ENCODE assay signal across 42 cellular contexts in the genomic region with DNA sequence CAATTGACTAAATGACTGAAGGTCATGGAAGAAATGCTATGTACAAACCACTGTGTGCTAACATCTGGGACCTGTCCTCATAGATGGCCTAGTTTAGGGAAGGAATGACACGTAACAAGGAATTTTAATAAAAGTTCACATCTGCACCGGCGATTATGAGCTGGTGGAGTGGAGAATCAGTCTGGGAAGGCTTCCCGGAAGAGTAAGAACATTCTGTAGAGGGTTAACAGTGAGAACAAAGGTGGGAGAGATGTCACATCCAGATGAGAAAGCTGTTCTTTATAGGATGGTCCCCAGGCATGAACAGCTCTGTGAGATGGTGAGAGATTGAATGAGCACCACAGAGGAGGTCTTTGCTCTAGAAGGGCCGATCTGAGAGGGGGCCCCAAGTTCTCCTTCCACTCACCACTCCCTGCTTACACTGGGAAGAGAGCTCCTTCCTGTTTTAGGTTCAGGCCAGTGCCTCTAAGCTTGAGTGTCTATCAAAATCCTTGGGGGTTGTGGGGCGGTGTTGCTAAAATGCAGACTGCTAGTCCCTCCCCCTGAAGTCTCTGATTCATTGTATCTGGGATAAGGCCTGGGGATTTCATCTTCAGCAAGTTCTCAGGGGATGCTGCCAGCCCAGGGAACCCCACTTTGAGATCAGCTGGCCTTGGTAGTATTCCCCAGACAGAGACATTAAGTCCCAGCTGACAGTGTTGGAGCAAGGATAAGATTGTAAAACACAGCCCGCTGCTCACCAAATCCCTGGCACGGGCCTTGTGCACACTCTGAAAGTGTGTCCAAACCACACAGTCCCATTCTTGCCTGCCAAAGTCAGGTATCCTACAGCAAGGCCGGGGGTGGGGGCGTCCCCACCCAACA.
"Had no signal": no experiment of that assay in that cellular context is flagged by ENCODE, and none has a peak within 500 bp of the region (broad histone marks: within the 10 kb centered on the region; RNA-seq: fewer than 3 reads in every experiment).

No MANE protein-coding gene starts in this region.

- ATAC-seq: activated CD4-positive, alpha-beta T cell treated with anti-CD3 and anti-CD28 coated beads for 36 hours; activated CD4-positive, CD25-positive, alpha-beta regulatory T cell treated with anti-CD3 and anti-CD28 coated beads, Interleukin-2, amount 50 U/mL, for 24 hours; activated CD8-positive, alpha-beta memory T cell treated with anti-CD3 and anti-CD28 coated beads, Interleukin-2, amount 10 ng/mL, durations not matched to agents 7 days and 5 days; activated CD8-positive, alpha-beta T cell treated with anti-CD3 and anti-CD28 coated beads, Interleukin-2, amount 10 ng/mL, durations not matched to agents 7 days and 5 days; activated naive CD4-positive, alpha-beta T cell treated with anti-CD3 and anti-CD28 coated beads, Interleukin-2, amount 50 U/mL, for 72 hours; activated T-cell treated with anti-CD3 and anti-CD28 coated beads, Interleukin-2, amount 50 U/mL, for 4 hours; activated T-cell treated with anti-CD3 and anti-CD28 coated beads, Interleukin-2, amount 50 U/mL, for 72 hours; activated T-helper 17 cell treated with anti-CD3 and anti-CD28 coated beads, Interleukin-2, amount 50 U/mL, for 72 hours; body of pancreas; WTC11 had no signal

- FAIRE-seq: astrocyte, bronchial epithelial cell had no signal

- H3K27ac ChIP-seq: adrenal gland, body of pancreas, brain microvascular endothelial cell, cardiac muscle cell, WERI-Rb-1 had no signal

- H3K4me3 ChIP-seq: adrenal gland, body of pancreas, cardiac muscle cell had no signal

- H3K4me1 ChIP-seq: adrenal gland, body of pancreas had no signal

- H3K36me3 ChIP-seq: adrenal gland, brain microvascular endothelial cell, cardiac muscle cell, WERI-Rb-1 had no signal

- H3K4me1 Mint-ChIP-seq: activated CD4-positive, alpha-beta memory T cell treated with anti-CD3 and anti-CD28 coated beads, Interleukin-2, amount 10 ng/mL, durations not matched to agents 7 days and 5 days; activated CD4-positive, alpha-beta T cell treated with anti-CD3 and anti-CD28 coated beads for 36 hours; activated CD4-positive, alpha-beta T cell treated with anti-CD3 and anti-CD28 coated beads, Interleukin-2, amount 10 ng/mL, durations not matched to agents 7 days and 5 days; activated CD8-positive, alpha-beta memory T cell treated with anti-CD3 and anti-CD28 coated beads, Interleukin-2, amount 10 ng/mL, durations not matched to agents 7 days and 5 days; activated naive CD8-positive, alpha-beta T cell treated with anti-CD3 and anti-CD28 coated beads for 36 hours; activated T-helper 17 cell treated with anti-CD3 and anti-CD28 coated beads, Interleukin-2, amount 50 U/mL, for 72 hours; central memory CD8-positive, alpha-beta T cell had no signal

- H3K27me3 ChIP-seq: adrenal gland, body of pancreas, brain microvascular endothelial cell, cardiac muscle cell had no signal

- H3K36me3 Mint-ChIP-seq: activated CD8-positive, alpha-beta memory T cell treated with anti-CD3 and anti-CD28 coated beads, Interleukin-2, amount 10 ng/mL, durations not matched to agents 7 days and 5 days; activated naive CD4-positive, alpha-beta T cell treated with anti-CD3 and anti-CD28 coated beads, Interleukin-2, amount 50 U/mL, for 72 hours; activated naive CD8-positive, alpha-beta T cell treated with anti-CD3 and anti-CD28 coated beads for 36 hours; WTC11 had no signal

- H3K9me3 Mint-ChIP-seq: activated CD4-positive, alpha-beta memory T cell treated with anti-CD3 and anti-CD28 coated beads, Interleukin-2, amount 10 ng/mL, durations not matched to agents 7 days and 5 days; activated CD4-positive, alpha-beta T cell treated with anti-CD3 and anti-CD28 coated beads, Interleukin-2, amount 10 ng/mL, durations not matched to agents 7 days and 5 days; activated naive CD4-positive, alpha-beta T cell treated with anti-CD3 and anti-CD28 coated beads for 36 hours; activated naive CD4-positive, alpha-beta T cell treated with anti-CD3 and anti-CD28 coated beads, Interleukin-2, amount 50 U/mL, for 72 hours; activated naive CD8-positive, alpha-beta T cell treated with anti-CD3 and anti-CD28 coated beads for 36 hours; activated T-cell treated with anti-CD3 and anti-CD28 coated beads, Interleukin-2, amount 50 U/mL, for 4 hours; activated T-cell treated with anti-CD3 and anti-CD28 coated beads, Interleukin-2, amount 50 U/mL, for 72 hours; central memory CD8-positive, alpha-beta T cell; T-helper 1 cell treated with Interleukin-12 subunit alpha and Interleukin-12 subunit beta and Interleukin-4 antibody, amounts not matched to agents 30 μg/mL and 1 μg/mL, for 36 hours; T-helper 2 cell treated with Interferon-gamma antibody and Interleukin-4, amounts not matched to agents 5 μg/mL and 100 μg/mL, for 36 hours; WTC11 had no signal

- H3K4me3 Mint-ChIP-seq: activated CD4-positive, alpha-beta memory T cell treated with anti-CD3 and anti-CD28 coated beads, Interleukin-2, amount 10 ng/mL, durations not matched to agents 7 days and 5 days; activated CD4-positive, alpha-beta T cell treated with anti-CD3 and anti-CD28 coated beads for 36 hours; activated CD4-positive, alpha-beta T cell treated with anti-CD3 and anti-CD28 coated beads, Interleukin-2, amount 10 ng/mL, durations not matched to agents 7 days and 5 days; activated CD8-positive, alpha-beta memory T cell treated with anti-CD3 and anti-CD28 coated beads, Interleukin-2, amount 10 ng/mL, durations not matched to agents 7 days and 5 days; activated CD8-positive, alpha-beta T cell treated with anti-CD3 and anti-CD28 coated beads, Interleukin-2, amount 10 ng/mL, durations not matched to agents 7 days and 5 days; activated naive CD4-positive, alpha-beta T cell treated with anti-CD3 and anti-CD28 coated beads for 36 hours; activated naive CD8-positive, alpha-beta T cell treated with anti-CD3 and anti-CD28 coated beads for 36 hours; activated T-cell treated with anti-CD3 and anti-CD28 coated beads, Interleukin-2, amount 50 U/mL, for 4 hours; activated T-cell treated with anti-CD3 and anti-CD28 coated beads, Interleukin-2, amount 50 U/mL, for 72 hours; activated T-helper 1 cell treated with anti-CD3 and anti-CD28 coated beads, Interleukin-12 subunit alpha, Interleukin-12 subunit beta, Interleukin-2, Interleukin-4 antibody, amounts not matched to agents 30 ng/mL and 10 ng/mL and 1 ng/mL, durations not matched to agents 14 hours and 24 hours and 36 hours; activated T-helper 17 cell treated with anti-CD3 and anti-CD28 coated beads, Interleukin-2, amount 50 U/mL, for 72 hours; central memory CD8-positive, alpha-beta T cell; T-helper 1 cell treated with Interleukin-12 subunit alpha and Interleukin-12 subunit beta and Interleukin-4 antibody, amounts not matched to agents 30 μg/mL and 1 μg/mL, for 36 hours; T-helper 2 cell treated with Interferon-gamma antibody and Interleukin-4, amounts not matched to agents 5 μg/mL and 100 μg/mL, for 36 hours; WTC11 had no signal

- H3K27me3 Mint-ChIP-seq: activated CD4-positive, alpha-beta T cell treated with anti-CD3 and anti-CD28 coated beads for 36 hours; activated CD4-positive, alpha-beta T cell treated with anti-CD3 and anti-CD28 coated beads, Interleukin-2, amount 10 ng/mL, durations not matched to agents 7 days and 5 days; activated CD8-positive, alpha-beta memory T cell treated with anti-CD3 and anti-CD28 coated beads, Interleukin-2, amount 10 ng/mL, durations not matched to agents 7 days and 5 days; activated naive CD8-positive, alpha-beta T cell treated with anti-CD3 and anti-CD28 coated beads for 36 hours had no signal

- DNase-seq: activated CD4-positive, alpha-beta memory T cell treated with anti-CD3 and anti-CD28 coated beads, Interleukin-2, amount 10 ng/mL, durations not matched to agents 7 days and 5 days; activated CD4-positive, alpha-beta T cell treated with anti-CD3 and anti-CD28 coated beads for 1 hour; activated CD4-positive, alpha-beta T cell treated with anti-CD3 and anti-CD28 coated beads for 36 hours; activated CD4-positive, alpha-beta T cell treated with anti-CD3 and anti-CD28 coated beads for 48 hours; activated CD4-positive, alpha-beta T cell treated with anti-CD3 and anti-CD28 coated beads, Interleukin-2, amount 10 ng/mL, durations not matched to agents 7 days and 5 days; activated CD4-positive, alpha-beta T cell treated with anti-CD3 and anti-CD28 coated beads, Interleukin-2, amount 50 U/mL, for 48 hours; activated CD4-positive, CD25-positive, alpha-beta regulatory T cell; activated CD8-positive, alpha-beta memory T cell treated with anti-CD3 and anti-CD28 coated beads for 24 hours; activated CD8-positive, alpha-beta memory T cell treated with anti-CD3 and anti-CD28 coated beads, Interleukin-2, amount 10 ng/mL, durations not matched to agents 7 days and 5 days; activated CD8-positive, alpha-beta memory T cell treated with anti-CD3 and anti-CD28 coated beads, Interleukin-2, amount 50 U/mL, for 48 hours; activated CD8-positive, alpha-beta T cell treated with anti-CD3 and anti-CD28 coated beads, Interleukin-2, amount 10 ng/mL, durations not matched to agents 7 days and 5 days; activated effector memory CD4-positive, alpha-beta T cell treated with anti-CD3 and anti-CD28 coated beads, Interleukin-2, amount 50 U/mL, for 16 hours; activated gamma-delta T cell treated with Interleukin-2 at 50 U/mL for 16 hours; activated naive CD4-positive, alpha-beta T cell; activated naive CD4-positive, alpha-beta T cell treated with anti-CD3 and anti-CD28 coated beads for 36 hours; activated naive CD4-positive, alpha-beta T cell treated with anti-CD3 and anti-CD28 coated beads, Interleukin-2, amount 50 U/mL, for 16 hours; activated naive CD8-positive, alpha-beta T cell treated with anti-CD3 and anti-CD28 coated beads for 36 hours; activated T-cell treated with anti-CD3 and anti-CD28 coated beads, Interleukin-2, amount 50 U/mL, for 4 hours; activated T-cell treated with anti-CD3 and anti-CD28 coated beads, Interleukin-2, amount 50 U/mL, for 72 hours; adrenal gland; amniotic stem cell; aorta; body of pancreas; brain microvascular endothelial cell; caudate nucleus; cerebellar nuclear complex; SW 1271; T-helper 1 cell; T-helper 2 cell; T-helper 9 cell; WERI-Rb-1 had no signal

- H3K27ac Mint-ChIP-seq: activated CD4-positive, alpha-beta memory T cell treated with anti-CD3 and anti-CD28 coated beads, Interleukin-2, amount 10 ng/mL, durations not matched to agents 7 days and 5 days; activated CD4-positive, alpha-beta T cell treated with anti-CD3 and anti-CD28 coated beads for 36 hours; activated CD4-positive, alpha-beta T cell treated with anti-CD3 and anti-CD28 coated beads, Interleukin-2, amount 10 ng/mL, durations not matched to agents 7 days and 5 days; activated CD8-positive, alpha-beta memory T cell treated with anti-CD3 and anti-CD28 coated beads, Interleukin-2, amount 10 ng/mL, durations not matched to agents 7 days and 5 days; activated CD8-positive, alpha-beta T cell treated with anti-CD3 and anti-CD28 coated beads, Interleukin-2, amount 10 ng/mL, durations not matched to agents 7 days and 5 days; activated naive CD4-positive, alpha-beta T cell treated with anti-CD3 and anti-CD28 coated beads for 36 hours; activated naive CD4-positive, alpha-beta T cell treated with anti-CD3 and anti-CD28 coated beads, Interleukin-2, amount 50 U/mL, for 72 hours; activated naive CD8-positive, alpha-beta T cell treated with anti-CD3 and anti-CD28 coated beads for 36 hours; activated T-cell treated with anti-CD3 and anti-CD28 coated beads, Interleukin-2, amount 50 U/mL, for 72 hours; activated T-helper 1 cell treated with anti-CD3 and anti-CD28 coated beads, Interleukin-12 subunit alpha, Interleukin-12 subunit beta, Interleukin-2, Interleukin-4 antibody, amounts not matched to agents 30 ng/mL and 10 ng/mL and 1 ng/mL, durations not matched to agents 14 hours and 24 hours and 36 hours; activated T-helper 17 cell treated with anti-CD3 and anti-CD28 coated beads, Interleukin-2, amount 50 U/mL, for 72 hours; T-helper 1 cell treated with Interleukin-12 subunit alpha and Interleukin-12 subunit beta and Interleukin-4 antibody, amounts not matched to agents 30 μg/mL and 1 μg/mL, for 36 hours; T-helper 2 cell treated with Interferon-gamma antibody and Interleukin-4, amounts not matched to agents 5 μg/mL and 100 μg/mL, for 36 hours; WTC11 had no signal

- H3K9me3 ChIP-seq: adrenal gland, body of pancreas had no signal
